In the genomic region with DNA sequence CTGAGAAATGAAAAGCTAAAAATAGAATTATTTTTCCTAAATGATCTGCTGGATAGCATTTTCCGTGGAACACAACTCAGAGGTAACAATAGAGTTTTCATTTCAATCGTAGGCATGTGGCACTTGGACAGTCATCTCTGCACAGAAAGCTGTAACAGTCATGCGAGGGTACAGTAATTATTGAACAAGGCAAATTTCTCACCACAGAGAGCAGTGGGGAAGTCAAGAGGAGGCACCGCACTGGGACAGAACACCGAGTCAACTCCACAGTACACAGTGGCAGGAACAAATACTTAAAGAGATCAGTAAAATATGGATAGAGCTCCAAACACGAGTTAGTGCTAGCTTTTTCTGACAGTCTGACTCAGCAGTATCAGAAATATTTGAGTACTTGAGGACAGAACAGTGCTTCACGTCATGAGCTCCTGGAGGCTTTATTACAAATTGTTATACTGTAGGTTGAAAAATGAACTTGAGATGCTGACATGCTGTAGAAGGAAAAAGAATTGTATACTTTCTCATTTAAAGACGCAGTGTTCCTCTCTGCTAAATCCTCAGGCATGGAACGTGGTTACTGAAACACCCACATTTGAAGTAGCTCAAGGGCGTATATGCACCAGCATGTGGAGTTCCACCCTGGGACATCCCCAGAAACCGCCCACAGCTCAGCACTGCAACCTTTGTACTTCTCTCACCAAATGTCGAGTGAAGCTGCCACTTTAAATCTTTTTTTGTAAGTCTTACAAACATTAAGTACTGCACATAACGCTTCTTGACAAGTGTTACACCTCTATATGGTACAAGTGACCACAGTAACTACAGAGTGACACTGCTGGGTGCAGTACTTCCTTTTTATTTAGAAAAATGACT, we compare ENCODE assay signal across 10 cellular contexts. TPM values are rescaled to one million over a fixed set of nuclear protein-coding genes. Genes with fewer than 3 reads are reported as not detected.
DNase-seq lines count a peak whose midpoint lies in the region; ATAC-seq and TF ChIP-seq lines count a peak whose summit lies in the region.
"Had no signal": no experiment of that assay in that cellular context is flagged by ENCODE, and none has a peak within 500 bp of the region (broad histone marks: within the 10 kb centered on the region; RNA-seq: fewer than 3 reads in every experiment).

No MANE protein-coding gene starts in this region.

- no peak overlapping the region for H2AFZ ChIP-seq in neural progenitor cell (replicated peaks)

- H3K27me3 Mint-ChIP-seq in activated T-helper 17 cell treated with anti-CD3 and anti-CD28 coated beads, Interleukin-2, amount 50 U/mL, for 72 hours: no peaks in the 10 kb centered on the region
- H3K27me3 Mint-ChIP-seq in neural progenitor cell (ENCODE audit: insufficient read depth, low read depth): no peaks in the 10 kb centered on the region
- H3K27me3 Mint-ChIP-seq: CD4-positive, CD25-positive, alpha-beta regulatory T cell had no signal

- H3K4me3 ChIP-seq in A673 (ENCODE audit: low read depth, low read length, poor library complexity, severe bottlenecking) (no peak overlapping the region), HEK293 (ENCODE audit: low read depth, low read length) (no peak overlapping the region), neural progenitor cell (no peak overlapping the region), sigmoid colon (no peak overlapping the region)
- H3K4me3 ChIP-seq: tibial nerve had no signal

- H3K9me3 Mint-ChIP-seq in activated T-helper 17 cell treated with anti-CD3 and anti-CD28 coated beads, Interleukin-2, amount 50 U/mL, for 72 hours: no peaks in the 10 kb centered on the region
- no peaks in the 10 kb centered on the region for H3K9me3 Mint-ChIP-seq in neural progenitor cell
- H3K9me3 Mint-ChIP-seq: CD4-positive, CD25-positive, alpha-beta regulatory T cell had no signal

- WGBS in sigmoid colon, 2 donors: 71 to 76% methylated on average over 13 of the region's 13 CpGs

- H3K4me3 Mint-ChIP-seq in activated T-helper 17 cell treated with anti-CD3 and anti-CD28 coated beads, Interleukin-2, amount 50 U/mL, for 72 hours: peak overlapping the region; percentile 24
- no peak overlapping the region for H3K4me3 Mint-ChIP-seq in neural progenitor cell

- H3K27ac ChIP-seq in A673 (ENCODE audit: low read depth, low read length, poor library complexity, severe bottlenecking) (no peak overlapping the region), HEK293 (ENCODE audit: extremely low read depth, low read depth, low read length) (no peak overlapping the region), neural progenitor cell (no peak overlapping the region), sigmoid colon (no peak overlapping the region)

- TF ChIP-seq EP300 in sigmoid colon (IDR thresholded peaks at IDR 0.05): no peak

- peak; percentile 83 for ATAC-seq in activated T-helper 17 cell treated with anti-CD3 and anti-CD28 coated beads, Interleukin-2, amount 50 U/mL, for 72 hours (replicated peaks)
- ATAC-seq in GM21576 (IDR thresholded peaks at IDR 0.05; ENCODE audit: unreplicated experiment): no peak

- intact Hi-C loops in A673 (cut with micrococcal nuclease; ENCODE audit: unreplicated experiment): loop anchor here (5.0 kb wide), 1 partner anchor 51 kb away; no protein-coding TSS in a partner anchor
- intact Hi-C loops in sigmoid colon (cut with DNase I): no loop called here

- no peak for TF ChIP-seq POLR2A in sigmoid colon (IDR thresholded peaks at IDR 0.05)

- no peaks in the 10 kb centered on the region for H3K27me3 ChIP-seq in A673 (replicated peaks; ENCODE audit: insufficient read depth, low read depth, low read length, poor library complexity)
- H3K27me3 ChIP-seq in neural progenitor cell: no peaks in the 10 kb centered on the region
- no peaks in the 10 kb centered on the region for H3K27me3 ChIP-seq in sigmoid colon
- H3K27me3 ChIP-seq: tibial nerve had no signal

- H3K4me2 ChIP-seq in neural progenitor cell: no peak overlapping the region

- no peak for DNase-seq in A673 (ENCODE audit: low spot score)
- DNase-seq in neural progenitor cell (ENCODE audit: low spot score): no peak
- DNase-seq in UCSD-AML1 (lab: John Stamatoyannopoulos, UW; ENCODE audit: unreplicated experiment): no peak
- DNase-seq in AG08396 (ENCODE audit: low spot score): no peak
- no peak for DNase-seq in sigmoid colon

- H3K36me3 ChIP-seq in A673 (ENCODE audit: insufficient read depth, low read length, poor library complexity, severe bottlenecking): peaks cover 38% of the 10 kb centered on the region
- peaks cover 0 to 91% of the 10 kb centered on the region in 2 experiments; a peak in 2 of 3 replicates for H3K36me3 ChIP-seq in HEK293 (ENCODE audit: control insufficient read depth in 2 of 2, insufficient read depth in 1 of 2, low read length in 2 of 2)
- H3K36me3 ChIP-seq in neural progenitor cell: peaks cover 15% of the 10 kb centered on the region
- H3K36me3 ChIP-seq in sigmoid colon: peaks cover 11 to 88% (median 54%) of the 10 kb centered on the region in 4 donors

- H3K79me2 ChIP-seq in neural progenitor cell (ENCODE audit: low read depth): no peaks in the 10 kb centered on the region

- no peak for TF ChIP-seq CTCF in A673 (conservative IDR thresholded peaks at IDR 0.05; ENCODE audit: low read depth, low read length)
- TF ChIP-seq CTCF in HEK293 (tag by site-specific recombination; IDR thresholded peaks at IDR 0.05): no peak
- TF ChIP-seq CTCF in neural progenitor cell (IDR thresholded peaks at IDR 0.05): no peak
- no peak for TF ChIP-seq CTCF in sigmoid colon (IDR thresholded peaks at IDR 0.05)

- H3K4me1 Mint-ChIP-seq in activated T-helper 17 cell treated with anti-CD3 and anti-CD28 coated beads, Interleukin-2, amount 50 U/mL, for 72 hours: peaks cover 51% of the 10 kb centered on the region
- no peaks in the 10 kb centered on the region for H3K4me1 Mint-ChIP-seq in neural progenitor cell

- H3K9ac ChIP-seq in neural progenitor cell: no peak overlapping the region

- H3K36me3 Mint-ChIP-seq in activated T-helper 17 cell treated with anti-CD3 and anti-CD28 coated beads, Interleukin-2, amount 50 U/mL, for 72 hours (ENCODE audit: low read depth): peaks cover 97% of the 10 kb centered on the region
- peaks cover 38% of the 10 kb centered on the region for H3K36me3 Mint-ChIP-seq in neural progenitor cell

- H3K4me1 ChIP-seq in A673 (ENCODE audit: insufficient read depth, low read length, poor library complexity, severe bottlenecking) (peaks cover 5% of the 10 kb centered on the region), HEK293 (ENCODE audit: control insufficient read depth, insufficient read depth, low read length) (0 out of 2 replicates have a peak, but pooled peaks cover 3% of the 10 kb centered on the region), neural progenitor cell (no peaks in the 10 kb centered on the region), sigmoid colon (no peaks in the 10 kb centered on the region)

- H3F3A ChIP-seq in neural progenitor cell (ENCODE audit: low read depth): peaks cover 5% of the 10 kb centered on the region

- TSS peak; percentile 14 for BruUV-seq in A673 (replicated peaks; lab: Mats Ljungman, UMichigan)

- H4K20me1 ChIP-seq in neural progenitor cell (ENCODE audit: low read depth): peaks cover 20% of the 10 kb centered on the region

- peak overlapping the region; percentile 33 for H3K27ac Mint-ChIP-seq in activated T-helper 17 cell treated with anti-CD3 and anti-CD28 coated beads, Interleukin-2, amount 50 U/mL, for 72 hours
- peak overlapping the region; percentile 78 for H3K27ac Mint-ChIP-seq in neural progenitor cell

- POLR2A ChIA-PET in A673 (lab: Charles Lee; ENCODE audit: low non-redundant PET) (interaction anchor here (0.6 kb wide), 1 partner anchor 12 kb away, joined by 3 read pairs; no protein-coding TSS in a partner anchor), HEK293 (lab: Yijun Ruan, JAX) (interaction anchor here (0.7 kb wide), 1 partner anchor 103 kb away, joined by 3 read pairs; no protein-coding TSS in a partner anchor)

- H3K9me3 ChIP-seq in A673 (ENCODE audit: low read depth, low read length, poor library complexity, severe bottlenecking) (no peaks in the 10 kb centered on the region), HEK293 (ENCODE audit: control insufficient read depth, insufficient read depth, low read depth, low read length) (no peaks in the 10 kb centered on the region), neural progenitor cell (ENCODE audit: low read depth) (no peaks in the 10 kb centered on the region), sigmoid colon (no peaks in the 10 kb centered on the region)
- H3K9me3 ChIP-seq: tibial nerve had no signal

- CTCF ChIA-PET in A673 (lab: Charles Lee): no interaction called here
- CTCF ChIA-PET in HEK293 (lab: Yijun Ruan, JAX): interaction anchor here (0.6 to 1.5 kb wide), 4 partner anchors 9 to 176 kb away, joined by 3 to 4 read pairs (median 4); no protein-coding TSS in a partner anchor

TF ChIP-seq in HEK293, 187 proteins besides CTCF, POLR2A, EP300 and RAD21:
- TF ChIP-seq ZSCAN23 (tag by site-specific recombination; IDR thresholded peaks at IDR 0.05): no peak
- peak; percentile 48; the same call in 1 of the 2 replicates for TF ChIP-seq ZFHX2 (tag by site-specific recombination; conservative IDR thresholded peaks at IDR 0.05)
- TF ChIP-seq ZNF624 (tag by site-specific recombination; IDR thresholded peaks at IDR 0.05): no peak
- TF ChIP-seq EGR2 (tag by site-specific recombination; IDR thresholded peaks at IDR 0.05; ENCODE audit: low read depth): peak; percentile 31; the same call in 1 of the 2 replicates
- TF ChIP-seq ZNF791 (tag by site-specific recombination; IDR thresholded peaks at IDR 0.05): no peak

RNA-seq across cellular contexts. Expression of a gene that starts 27.4 kb away (rescaled TPM):
- total RNA-seq in A673 (2021) (3.6 and 7.5 TPM in 2 replicates), neural progenitor cell (ENCODE audit: low replicate concordance) (32.2 and 39.1 TPM in 2 replicates), sigmoid colon (1 to 10 TPM; 5.9 to 9.6 (median 7.9) TPM)
- total RNA-seq in activated T-helper 17 cell treated with anti-CD3 and anti-CD28 coated beads, Interleukin-2, amount 50 U/mL, for 72 hours: 1 to 10 TPM in 1 of 2 donors, under 1 TPM in 1; 0.91 to 4.6 TPM
- 1 to 10 TPM in 2 of 3 donors, under 1 TPM in 1; 0.69 to 2.7 (median 1.2) TPM for polyA plus RNA-seq in sigmoid colon
